In genomic region chr7:27872281-27873005, GRCh38 we compare ENCODE assay signal across 15 cellular contexts.
A peak's percentile ranks its signal among the peaks of the same experiment; 100 is the strongest.
DNase-seq lines count a peak whose midpoint lies in the region; ATAC-seq, FAIRE-seq and TF ChIP-seq lines count a peak whose summit lies in the region.
"Had no signal": no experiment of that assay in that cellular context is flagged by ENCODE, and none has a peak within 500 bp of the region (broad histone marks: within the 10 kb centered on the region; RNA-seq: fewer than 3 reads in every experiment).

No MANE protein-coding gene starts in this region.

- no peaks in the 10 kb centered on the region for H3K9me1 ChIP-seq in endothelial cell of umbilical vein (replicated peaks; ENCODE audit: control insufficient read depth, extremely low read depth, insufficient read depth, low read length)

- 37 to 38% methylated on average over 11 of the region's 11 CpGs for WGBS in GM23248 (ENCODE audit: low coverage in 1 of 2, low lambda C conversion rate in 2 of 2, missing lambda C conversion rate in 2 of 2), 2 experiments

- POLR2A ChIA-PET in endothelial cell of umbilical vein (lab: Charles Lee): interaction anchor here (0.7 kb wide), 1 partner anchor 1149 kb away, joined by 4 read pairs; no protein-coding TSS in a partner anchor
- POLR2A ChIA-PET in activated CD8-positive, alpha-beta T cell treated with anti-CD3 and anti-CD28 coated beads, Interleukin-2, amount 10 ng/mL, durations not matched to agents 7 days and 5 days (lab: Charles Lee): no interaction called here

- H3K4me1 ChIP-seq in GM23248 (ENCODE audit: insufficient read depth): peaks cover 13% of the 10 kb centered on the region; the same call in 1 of the 2 replicates
- H3K4me1 ChIP-seq in endothelial cell of umbilical vein (ENCODE audit: control insufficient read depth, extremely low read depth, insufficient read depth, low read length): peaks cover 34% of the 10 kb centered on the region

- BruUV-seq in endothelial cell of umbilical vein (replicated peaks; lab: Mats Ljungman, UMichigan): no TSS peak

- no peak for TF ChIP-seq POLR2A in endothelial cell of umbilical vein (IDR thresholded peaks at IDR 0.05; ENCODE audit: low read depth, low read length)

- H3K4me3 ChIP-seq in GM23248: no peak overlapping the region
- H3K4me3 ChIP-seq in endothelial cell of umbilical vein (replicated peaks in 1 of 3; ENCODE audit: insufficient read depth in 1 of 3, low read depth in 1 of 3, low read length in 3 of 3): peak overlapping the region in 1 of 3 experiments; percentile 9

- dilution Hi-C loops in endothelial cell of umbilical vein (cut with MboI; ENCODE audit: extremely low pct_ligation_motif_present, low sequenced_read_pairs): no loop called here

- H3K79me2 ChIP-seq in GM23248 (ENCODE audit: insufficient read depth) (no peaks in the 10 kb centered on the region), endothelial cell of umbilical vein (ENCODE audit: control insufficient read depth, insufficient read depth, low read length) (no peaks in the 10 kb centered on the region)

- no peaks in the 10 kb centered on the region for H3K9me3 ChIP-seq in GM23248 (ENCODE audit: low read depth)
- H3K9me3 ChIP-seq in endothelial cell of umbilical vein (replicated peaks; ENCODE audit: control insufficient read depth, insufficient read depth, low read length): no peaks in the 10 kb centered on the region

- no peak for FAIRE-seq in endothelial cell of umbilical vein (lab: Jason Lieb, UNC)

- no peaks in the 10 kb centered on the region for H4K20me1 ChIP-seq in GM23248 (ENCODE audit: insufficient read depth)
- H4K20me1 ChIP-seq in endothelial cell of umbilical vein (replicated peaks; ENCODE audit: control insufficient read depth, extremely low read depth, insufficient read depth, low read length): no peaks in the 10 kb centered on the region

- H3K27me3 ChIP-seq in GM23248 (replicated peaks; ENCODE audit: insufficient read depth) (no peaks in the 10 kb centered on the region), endothelial cell of umbilical vein (ENCODE audit: control insufficient read depth in 2 of 2, insufficient read depth in 2 of 2, low read length in 2 of 2) (no peaks in the 10 kb centered on the region)

- no peaks in the 10 kb centered on the region for H3K9me2 ChIP-seq in GM23248 (ENCODE audit: insufficient read depth)

- H3K4me1 Mint-ChIP-seq in nephron: peaks cover 19% of the 10 kb centered on the region
- no peaks in the 10 kb centered on the region for H3K4me1 Mint-ChIP-seq in activated CD8-positive, alpha-beta T cell treated with anti-CD3 and anti-CD28 coated beads, Interleukin-2, amount 10 ng/mL, durations not matched to agents 7 days and 5 days (ENCODE audit: low read depth)

- H3K9ac ChIP-seq in GM23248 (no peak overlapping the region), endothelial cell of umbilical vein (replicated peaks; ENCODE audit: extremely low read depth, insufficient read depth, low read length) (peak overlapping the region; percentile 45)

- H3K36me3 ChIP-seq in GM23248 (ENCODE audit: low read depth) (no peaks in the 10 kb centered on the region), endothelial cell of umbilical vein (ENCODE audit: control insufficient read depth in 2 of 2, extremely low read depth in 1 of 2, insufficient read depth in 2 of 2, low read length in 2 of 2) (no peaks in the 10 kb centered on the region)

- ATAC-seq in activated CD8-positive, alpha-beta T cell treated with anti-CD3 and anti-CD28 coated beads, Interleukin-2, amount 10 ng/mL, durations not matched to agents 7 days and 5 days: no peak

- H3K27me3 Mint-ChIP-seq in nephron (ENCODE audit: low read depth): peaks cover 4% of the 10 kb centered on the region
- peaks cover 6% of the 10 kb centered on the region for H3K27me3 Mint-ChIP-seq in activated CD8-positive, alpha-beta T cell treated with anti-CD3 and anti-CD28 coated beads, Interleukin-2, amount 10 ng/mL, durations not matched to agents 7 days and 5 days (ENCODE audit: low read depth)
- H3K27me3 Mint-ChIP-seq: CD4-positive, alpha-beta memory T cell had no signal

- DNase-seq in AG08395 (ENCODE audit: low spot score): peak; percentile 19
- DNase-seq in GM23248: no peak
- peak; percentile 79 for DNase-seq in endothelial cell of umbilical vein (ENCODE audit: low read depth, low spot score)
- DNase-seq in HuH-7.5 (ENCODE audit: low spot score): no peak
- no peak for DNase-seq in NCI-H146 treated with DMSO at 0.1 percent for 48 hours (lab: John Stamatoyannopoulos, UW; ENCODE audit: unreplicated experiment)
- no peak for DNase-seq in NCI-H1930 (lab: John Stamatoyannopoulos, UW)
- DNase-seq in activated CD8-positive, alpha-beta T cell treated with anti-CD3 and anti-CD28 coated beads, Interleukin-2, amount 10 ng/mL, durations not matched to agents 7 days and 5 days: no peak
- DNase-seq: CD4-positive, alpha-beta memory T cell; H7; Kasumi-1; NCI-H1105 treated with DMSO at 0.1 percent for 48 hours; NCI-H2029 treated with DMSO at 0.1 percent for 48 hours; OCI-M1; RPMI8226 had no signal

- H3K27ac Mint-ChIP-seq in nephron: peak overlapping the region in 2 of 3 experiments; percentile 48 to 57
- no peak overlapping the region for H3K27ac Mint-ChIP-seq in activated CD8-positive, alpha-beta T cell treated with anti-CD3 and anti-CD28 coated beads, Interleukin-2, amount 10 ng/mL, durations not matched to agents 7 days and 5 days
- H3K27ac Mint-ChIP-seq: CD4-positive, alpha-beta memory T cell had no signal

- H3K4me2 ChIP-seq in GM23248 (ENCODE audit: unreplicated experiment): peak overlapping the region; percentile 37
- H3K4me2 ChIP-seq in endothelial cell of umbilical vein (ENCODE audit: insufficient read depth, low read length): peak overlapping the region; percentile 36

- no peak overlapping the region for H3K27ac ChIP-seq in GM23248
- H3K27ac ChIP-seq in endothelial cell of umbilical vein (ENCODE audit: insufficient read depth, low read depth, low read length): peak overlapping the region; percentile 95

- TF ChIP-seq CTCF in endothelial cell of umbilical vein (IDR thresholded peaks at IDR 0.05; ENCODE audit: extremely low read depth in 1 of 2, insufficient read depth in 1 of 2, low read depth in 1 of 2, low read length in 2 of 2) (no peak), nephron (IDR thresholded peaks at IDR 0.05; ENCODE audit: unreplicated experiment in 3 of 3) (no peak)

- no peaks in the 10 kb centered on the region for H3K36me3 Mint-ChIP-seq in nephron (ENCODE audit: low read depth)
- no peaks in the 10 kb centered on the region for H3K36me3 Mint-ChIP-seq in activated CD8-positive, alpha-beta T cell treated with anti-CD3 and anti-CD28 coated beads, Interleukin-2, amount 10 ng/mL, durations not matched to agents 7 days and 5 days (ENCODE audit: low read depth)

- no peak overlapping the region for H3K4me3 Mint-ChIP-seq in nephron
- no peak overlapping the region for H3K4me3 Mint-ChIP-seq in activated CD8-positive, alpha-beta T cell treated with anti-CD3 and anti-CD28 coated beads, Interleukin-2, amount 10 ng/mL, durations not matched to agents 7 days and 5 days
- H3K4me3 Mint-ChIP-seq: CD4-positive, alpha-beta memory T cell had no signal

- H3K9me3 Mint-ChIP-seq in nephron: no peaks in the 10 kb centered on the region
- H3K9me3 Mint-ChIP-seq in activated CD8-positive, alpha-beta T cell treated with anti-CD3 and anti-CD28 coated beads, Interleukin-2, amount 10 ng/mL, durations not matched to agents 7 days and 5 days (ENCODE audit: insufficient read depth): no peaks in the 10 kb centered on the region
- H3K9me3 Mint-ChIP-seq: CD4-positive, alpha-beta memory T cell had no signal

- CTCF ChIA-PET in endothelial cell of umbilical vein (lab: Charles Lee): interaction anchor here (0.9 to 1.6 kb wide), 3 partner anchors 12 to 98 kb away, joined by 3 to 4 read pairs (median 3); no protein-coding TSS in a partner anchor
- CTCF ChIA-PET in activated CD8-positive, alpha-beta T cell treated with anti-CD3 and anti-CD28 coated beads, Interleukin-2, amount 10 ng/mL, durations not matched to agents 7 days and 5 days (lab: Charles Lee): no interaction called here

- intact Hi-C loops in endothelial cell of umbilical vein (cut with micrococcal nuclease): no loop called here

- in situ Hi-C loops in GM23248 (cut with MboI): no loop called here

- peaks cover 11% of the 10 kb centered on the region; the same call in 1 of the 2 replicates for H3F3A ChIP-seq in GM23248 (ENCODE audit: insufficient read depth)

- H2AFZ ChIP-seq in GM23248 (no peak overlapping the region; the same call in 1 of the 2 replicates), endothelial cell of umbilical vein (ENCODE audit: low read depth, low read length) (no peak overlapping the region)

TF ChIP-seq in endothelial cell of umbilical vein, 7 proteins besides CTCF, POLR2A, EP300 and RAD21:
- no peak for TF ChIP-seq EZH2 (IDR thresholded peaks at IDR 0.05; ENCODE audit: borderline replicate concordance, low read depth, low read length, severe bottlenecking)
- TF ChIP-seq FOS (IDR thresholded peaks at IDR 0.05; ENCODE audit: borderline replicate concordance, insufficient read depth, low read length): no peak
- TF ChIP-seq JUN (IDR thresholded peaks at IDR 0.05; ENCODE audit: borderline replicate concordance, insufficient read depth, insufficient read length, low read depth): no peak
- no peak for TF ChIP-seq GATA2 (IDR thresholded peaks at IDR 0.05; ENCODE audit: insufficient read depth, insufficient read length, low read depth, low read length)
- no peak for TF ChIP-seq POLR2AphosphoS5 (IDR thresholded peaks at IDR 0.05; ENCODE audit: insufficient read depth, low read depth, low read length)
- no peak for TF ChIP-seq MYC (IDR thresholded peaks at IDR 0.05; ENCODE audit: low read depth, low read length)
- no peak for TF ChIP-seq MAX (IDR thresholded peaks at IDR 0.05; ENCODE audit: insufficient read depth, insufficient read length)

Comparison
In these comparisons a context has a peak if more than half of its experiments do, and no peak if none do; other contexts are left out.
1. DNase-seq: peak in AG08395 (single experiment) and endothelial cell of umbilical vein (single experiment); none in GM23248 (single experiment), HuH-7.5 (single experiment), NCI-H146 treated with DMSO at 0.1 percent for 48 hours (single experiment), NCI-H1930 (0 of 2) and activated CD8-positive, alpha-beta T cell treated with anti-CD3 and anti-CD28 coated beads, Interleukin-2, amount 10 ng/mL, durations not matched to agents 7 days and 5 days (single experiment).